Comparison of ENCODE assay signal across 8 cellular contexts in genomic region chr7:135169936-135170222, GRCh38. TPM values are rescaled to one million over a fixed set of nuclear protein-coding genes. Genes with fewer than 3 reads are reported as not detected.
DNase-seq lines count a peak whose midpoint lies in the region; ATAC-seq and TF ChIP-seq lines count a peak whose summit lies in the region.

No MANE protein-coding gene starts in this region.

- H2BK5ac ChIP-seq in trophoblast cell (ENCODE audit: low read depth, low read length, poor library complexity): peak overlapping the region; percentile 98

- H3K14ac ChIP-seq in trophoblast cell (ENCODE audit: low read length): peak overlapping the region; percentile 96

- H2AFZ ChIP-seq in trophoblast cell (ENCODE audit: insufficient read depth, low read length, poor library complexity): peak overlapping the region; percentile 75

- no peaks in the 10 kb centered on the region for H3K27me3 ChIP-seq in cardiac muscle cell
- no peaks in the 10 kb centered on the region for H3K27me3 ChIP-seq in trophoblast cell (ENCODE audit: insufficient read depth, low read length)

- intact Hi-C loops in left ventricle myocardium superior (cut with micrococcal nuclease): loop anchor here (5.0 kb wide), 1 partner anchor 183 kb away; the partner anchor contains the start of gene AGBL3

- H3K23ac ChIP-seq in trophoblast cell (ENCODE audit: low read length): no peak overlapping the region

- H3K9me3 ChIP-seq in cardiac muscle cell (ENCODE audit: low read depth): no peaks in the 10 kb centered on the region
- no peaks in the 10 kb centered on the region for H3K9me3 ChIP-seq in trophoblast cell (ENCODE audit: insufficient read depth, low read depth, low read length)

- no peak for TF ChIP-seq CTCF in cardiac muscle cell (IDR thresholded peaks at IDR 0.05; ENCODE audit: low read depth, low read length)

- H3K4me1 ChIP-seq in cardiac muscle cell (ENCODE audit: low read depth): peaks cover 9% of the 10 kb centered on the region
- H3K4me1 ChIP-seq in trophoblast cell (ENCODE audit: control insufficient read depth in 1 of 2, insufficient read depth in 2 of 2, low read length in 2 of 2): peaks cover 11 to 12% of the 10 kb centered on the region in 2 experiments

- peak overlapping the region; percentile 86 for H3K4me2 ChIP-seq in trophoblast cell (ENCODE audit: low read length)

- peaks cover 17% of the 10 kb centered on the region for H3K79me1 ChIP-seq in trophoblast cell (ENCODE audit: low read length)

- peaks cover 8% of the 10 kb centered on the region for H3K79me2 ChIP-seq in trophoblast cell (ENCODE audit: control insufficient read depth, insufficient read depth, low read length, poor library complexity)

- H3K18ac ChIP-seq in trophoblast cell (ENCODE audit: low read length): peak overlapping the region; percentile 93

- H2AK5ac ChIP-seq in trophoblast cell (ENCODE audit: low read length): peak overlapping the region; percentile 81

- H3K27ac ChIP-seq in cardiac muscle cell (peak overlapping the region; percentile 94), epithelial cell of prostate (peak overlapping the region; percentile 98), trophoblast cell (ENCODE audit: low read depth, low read length) (peak overlapping the region; percentile 100)

- peak overlapping the region; percentile 81 for H3K4ac ChIP-seq in trophoblast cell (ENCODE audit: low read depth, low read length)

- no peak overlapping the region for H2BK12ac ChIP-seq in trophoblast cell (ENCODE audit: low read length)

- H4K8ac ChIP-seq in trophoblast cell (ENCODE audit: low read depth, low read length): peak overlapping the region; percentile 94

- peak overlapping the region; percentile 76 for H2BK120ac ChIP-seq in trophoblast cell (ENCODE audit: insufficient read depth, low read length, poor library complexity)

- WGBS in trophoblast cell (ENCODE audit: extremely low coverage, insufficient coverage, insufficient read length): no CpG with 5 or more reads among the region's 9 CpGs

- peak overlapping the region; percentile 93 for H4K91ac ChIP-seq in trophoblast cell (ENCODE audit: low read depth, low read length)

- ATAC-seq in left ventricle myocardium superior: no peak

- peaks cover 16% of the 10 kb centered on the region for H3K36me3 ChIP-seq in cardiac muscle cell
- H3K36me3 ChIP-seq in trophoblast cell (ENCODE audit: control insufficient read depth in 1 of 2, insufficient read depth in 2 of 2, low read length in 2 of 2): peaks cover 35 to 36% of the 10 kb centered on the region in 2 experiments

- H3K9ac ChIP-seq in trophoblast cell (ENCODE audit: low read length): peak overlapping the region; percentile 97

- H3K4me3 ChIP-seq in cardiac muscle cell: peak overlapping the region; percentile 73
- peak overlapping the region; percentile 95 for H3K4me3 ChIP-seq in trophoblast cell (ENCODE audit: low read depth, low read length)

- DNase-seq in cardiac muscle cell (ENCODE audit: low read depth in 1 of 2, low spot score in 1 of 2): no peak
- no peak for DNase-seq in left ventricle myocardium superior
- DNase-seq in RKO (ENCODE audit: low spot score): peak; percentile 42
- no peak for DNase-seq in epithelial cell of prostate (ENCODE audit: low read depth, low spot score)
- peak in 1 of 2 donors; percentile 30 for DNase-seq in trophoblast cell
- DNase-seq in NCI-H146 treated with DMSO at 0.1 percent for 48 hours (lab: John Stamatoyannopoulos, UW; ENCODE audit: unreplicated experiment): no peak
- DNase-seq in mesenteric fat pad (ENCODE audit: low spot score): no peak
- no peak for DNase-seq in GDM1 (lab: John Stamatoyannopoulos, UW)

- peak overlapping the region; percentile 85 for H4K12ac ChIP-seq in trophoblast cell (ENCODE audit: low read depth, low read length)

RNA-seq across cellular contexts. Expression of gene CYREN, which starts 0.6 kb away (rescaled TPM):
- total RNA-seq in cardiac muscle cell: 45.9 and 68.9 TPM in 2 replicates
- 35.5 and 43.3 TPM in 2 replicates for polyA plus RNA-seq in cardiac muscle cell
- 25.2 TPM for total RNA-seq in left ventricle myocardium superior
- 32.9 and 33.9 TPM in 2 replicates for polyA plus RNA-seq in trophoblast cell (2013)
- total RNA-seq in mesenteric fat pad: 35.8 TPM

RNA-seq across cellular contexts. Expression of gene TMEM140, which starts 22.0 kb away (rescaled TPM):
- total RNA-seq in cardiac muscle cell (not detected in 2 replicates), left ventricle myocardium superior (16.5 TPM), mesenteric fat pad (55.5 TPM)
- 9.4 and 10.4 TPM in 2 replicates for polyA plus RNA-seq in cardiac muscle cell
- polyA plus RNA-seq in trophoblast cell (2013): 0.25 and 0.26 TPM in 2 replicates

RNA-seq across cellular contexts. Expression of gene WDR91, which starts 41.4 kb away (rescaled TPM):
- total RNA-seq in cardiac muscle cell (16.2 and 16.7 TPM in 2 replicates), left ventricle myocardium superior (6.3 TPM), mesenteric fat pad (15.0 TPM)
- polyA plus RNA-seq in cardiac muscle cell: 13.3 and 13.6 TPM in 2 replicates
- polyA plus RNA-seq in trophoblast cell (2013): 11.4 and 11.5 TPM in 2 replicates

Comparison
In these comparisons a context has a peak if more than half of its experiments do, and no peak if none do; other contexts are left out.
1. RNA of gene TMEM140, which starts 22.0 kb away (total RNA-seq): 55.5 TPM in mesenteric fat pad (single experiment) and 16.5 TPM in left ventricle myocardium superior (single experiment); not detected in cardiac muscle cell; every median in the first group is over 10 times any median in the second.
2. Peak in every context shown above with its lines, with median percentiles within 50 percentile points of each other: H3K27ac ChIP-seq.